In genomic region chr1:9314711-9315379, GRCh38 we compare ENCODE assay signal across 13 cellular contexts. TPM values are rescaled to one million over a fixed set of nuclear protein-coding genes. Genes with fewer than 3 reads are reported as not detected.
A peak's percentile ranks its signal among the peaks of the same experiment; 100 is the strongest.
DNase-seq lines count a peak whose midpoint lies in the region; ATAC-seq and TF ChIP-seq lines count a peak whose summit lies in the region.
"Had no signal": no experiment of that assay in that cellular context is flagged by ENCODE, and none has a peak within 500 bp of the region (broad histone marks: within the 10 kb centered on the region; RNA-seq: fewer than 3 reads in every experiment).

No MANE protein-coding gene starts in this region.

- CTCF ChIA-PET in activated CD8-positive, alpha-beta T cell treated with anti-CD3 and anti-CD28 coated beads for 36 hours (lab: Charles Lee) = interaction anchor here (0.9 to 1.0 kb wide), 2 partner anchors 23 to 141 kb away, joined by 3 to 8 read pairs; partner anchors contain the start of gene SPSB1
- CTCF ChIA-PET in activated CD8-positive, alpha-beta T cell treated with anti-CD3 and anti-CD28 coated beads, Interleukin-2, amount 10 ng/mL, durations not matched to agents 7 days and 5 days (lab: Charles Lee) = interaction anchor here (1.1 kb wide), 1 partner anchor 25 kb away, joined by 4 read pairs; no protein-coding TSS in a partner anchor
- CTCF ChIA-PET in Panc1 (lab: Charles Lee) = no interaction called here

- ATAC-seq in activated CD8-positive, alpha-beta T cell treated with anti-CD3 and anti-CD28 coated beads for 36 hours = no peak
- no peak for ATAC-seq in activated CD8-positive, alpha-beta T cell treated with anti-CD3 and anti-CD28 coated beads, Interleukin-2, amount 10 ng/mL, durations not matched to agents 7 days and 5 days
- ATAC-seq in Panc1 (no peak), HG03457 (IDR thresholded peaks at IDR 0.05; ENCODE audit: unreplicated experiment) (no peak), heart left ventricle (no peak)
- ATAC-seq: heart right ventricle, left colon had no signal

- 80% methylated on average over 11 of the region's 11 CpGs for WGBS in esophagus muscularis mucosa
- 80 to 85% (median 83%) methylated on average over 11 of the region's 11 CpGs for WGBS in stomach, 5 donors
- WGBS in heart left ventricle, 4 donors = 84 to 88% (median 87%) methylated on average over 11 of the region's 11 CpGs

- H3K27me3 ChIP-seq in Panc1 (ENCODE audit: control insufficient read depth, insufficient read depth, low read length) (no peaks in the 10 kb centered on the region), esophagus muscularis mucosa (no peaks in the 10 kb centered on the region), stomach (no peaks in the 10 kb centered on the region), heart left ventricle (no peaks in the 10 kb centered on the region)
- H3K27me3 ChIP-seq: heart right ventricle had no signal

- no peak for TF ChIP-seq CTCF in activated CD8-positive, alpha-beta T cell treated with anti-CD3 and anti-CD28 coated beads for 36 hours (IDR thresholded peaks at IDR 0.05)
- TF ChIP-seq CTCF in Panc1 (IDR thresholded peaks at IDR 0.05) = no peak
- no peak for TF ChIP-seq CTCF in esophagus muscularis mucosa (IDR thresholded peaks at IDR 0.05)
- no peak for TF ChIP-seq CTCF in stomach (IDR thresholded peaks at IDR 0.05)
- no peak for TF ChIP-seq CTCF in progenitor cell of endocrine pancreas (IDR thresholded peaks at IDR 0.05; ENCODE audit: unreplicated experiment)
- no peak for TF ChIP-seq CTCF in heart left ventricle (IDR thresholded peaks at IDR 0.05)

- H3K4me1 ChIP-seq in Panc1 (ENCODE audit: control insufficient read depth, insufficient read depth, low read length) (peaks cover 88% of the 10 kb centered on the region), esophagus muscularis mucosa (peaks cover 28 to 100% (median 98%) of the 10 kb centered on the region in 4 donors), stomach (peaks cover 28 to 87% (median 59%) of the 10 kb centered on the region in 4 donors), heart left ventricle (peaks cover 0 to 34% (median 14%) of the 10 kb centered on the region in 12 donors)

- H3K4me3 ChIP-seq in Panc1 (ENCODE audit: low read depth in 2 of 2, low read length in 2 of 2) (no peak overlapping the region), esophagus muscularis mucosa (no peak overlapping the region), stomach (peak overlapping the region in 1 of 4 donors; percentile 2), heart left ventricle (no peak overlapping the region)
- H3K4me3 ChIP-seq: heart right ventricle had no signal

- H3K4me1 Mint-ChIP-seq in activated CD8-positive, alpha-beta T cell treated with anti-CD3 and anti-CD28 coated beads for 36 hours (ENCODE audit: low read depth) = peaks cover 37% of the 10 kb centered on the region
- H3K4me1 Mint-ChIP-seq in activated CD8-positive, alpha-beta T cell treated with anti-CD3 and anti-CD28 coated beads, Interleukin-2, amount 10 ng/mL, durations not matched to agents 7 days and 5 days (ENCODE audit: low read depth) = peaks cover 30% of the 10 kb centered on the region
- no peaks in the 10 kb centered on the region for H3K4me1 Mint-ChIP-seq in progenitor cell of endocrine pancreas (ENCODE audit: low read depth)

- in situ Hi-C loops in Panc1 (cut with HindIII; ENCODE audit: low pct_unique_long_range_greater_than_20kb, low sequenced_read_pairs) = no loop called here

- H3K36me3 ChIP-seq in Panc1 (ENCODE audit: control insufficient read depth, insufficient read depth, low read length) (no peaks in the 10 kb centered on the region), esophagus muscularis mucosa (peaks cover 0 to 13% (median 4%) of the 10 kb centered on the region in 4 donors), stomach (peaks cover 0 to 11% (median 0%) of the 10 kb centered on the region in 4 donors), heart left ventricle (peaks cover 0 to 5% (median 0%) of the 10 kb centered on the region in 9 donors)

- TF ChIP-seq POLR2A in esophagus muscularis mucosa (IDR thresholded peaks at IDR 0.05; ENCODE audit: low read depth) = no peak
- no peak for TF ChIP-seq POLR2A in stomach (IDR thresholded peaks at IDR 0.05)
- TF ChIP-seq POLR2A in heart left ventricle (IDR thresholded peaks at IDR 0.05) = no peak

- DNase-seq in activated CD8-positive, alpha-beta T cell treated with anti-CD3 and anti-CD28 coated beads for 36 hours = no peak
- DNase-seq in activated CD8-positive, alpha-beta T cell treated with anti-CD3 and anti-CD28 coated beads, Interleukin-2, amount 10 ng/mL, durations not matched to agents 7 days and 5 days = no peak
- DNase-seq in Panc1 (ENCODE audit: low read depth, low spot score) = no peak
- DNase-seq in esophagus muscularis mucosa (ENCODE audit: extremely low spot score) = no peak
- no peak for DNase-seq in stomach
- no peak for DNase-seq in progenitor cell of endocrine pancreas (ENCODE audit: low spot score, unreplicated experiment)
- DNase-seq in heart left ventricle = no peak
- DNase-seq: heart right ventricle, left colon, nephron progenitor cell had no signal

- H3K9me3 ChIP-seq in Panc1 (ENCODE audit: control insufficient read depth, insufficient read depth, low read depth, low read length) = no peaks in the 10 kb centered on the region
- no peaks in the 10 kb centered on the region for H3K9me3 ChIP-seq in esophagus muscularis mucosa
- no peaks in the 10 kb centered on the region for H3K9me3 ChIP-seq in stomach
- H3K9me3 ChIP-seq in heart left ventricle = no peaks in the 10 kb centered on the region
- H3K9me3 ChIP-seq: heart right ventricle had no signal

- peaks cover 1% of the 10 kb centered on the region for H3K27me3 Mint-ChIP-seq in activated CD8-positive, alpha-beta T cell treated with anti-CD3 and anti-CD28 coated beads for 36 hours
- H3K27me3 Mint-ChIP-seq in activated CD8-positive, alpha-beta T cell treated with anti-CD3 and anti-CD28 coated beads, Interleukin-2, amount 10 ng/mL, durations not matched to agents 7 days and 5 days (ENCODE audit: low read depth) = no peaks in the 10 kb centered on the region
- H3K27me3 Mint-ChIP-seq in progenitor cell of endocrine pancreas = no peaks in the 10 kb centered on the region
- H3K27me3 Mint-ChIP-seq: brain, type B pancreatic cell had no signal

- H3K27ac ChIP-seq in Panc1 (ENCODE audit: low read length) = peak overlapping the region; percentile 81
- peak overlapping the region; percentile 65 to 87 (median 76) for H3K27ac ChIP-seq in esophagus muscularis mucosa (replicated peaks in 1 of 4)
- H3K27ac ChIP-seq in stomach = peak overlapping the region in 3 of 5 donors; percentile 44 to 80 (median 62)
- H3K27ac ChIP-seq in heart left ventricle = peak overlapping the region in 1 of 12 donors; percentile 19
- H3K27ac ChIP-seq: heart right ventricle had no signal

- POLR2A ChIA-PET in activated CD8-positive, alpha-beta T cell treated with anti-CD3 and anti-CD28 coated beads for 36 hours (lab: Charles Lee) = interaction anchor here (0.5 to 1.2 kb wide), 4 partner anchors 8 to 1063 kb away, joined by 3 to 4 read pairs (median 3); no protein-coding TSS in a partner anchor
- POLR2A ChIA-PET in activated CD8-positive, alpha-beta T cell treated with anti-CD3 and anti-CD28 coated beads, Interleukin-2, amount 10 ng/mL, durations not matched to agents 7 days and 5 days (lab: Charles Lee) = interaction anchor here (0.5 to 0.7 kb wide), 2 partner anchors 114 to 1698 kb away, joined by 3 to 4 read pairs; partner anchors contain the start of gene TARDBP
- POLR2A ChIA-PET in Panc1 (lab: Charles Lee) = interaction anchor here (0.7 to 0.9 kb wide), 2 partner anchors 54 to 98 kb away, joined by 4 read pairs; no protein-coding TSS in a partner anchor

- intact Hi-C loops in activated CD8-positive, alpha-beta T cell treated with anti-CD3 and anti-CD28 coated beads for 36 hours (cut with micrococcal nuclease) = no loop called here
- intact Hi-C loops in Panc1 (cut with micrococcal nuclease; ENCODE audit: unreplicated experiment) (no loop called here), esophagus muscularis mucosa (cut with DNase I) (no loop called here), stomach (cut with DNase I; ENCODE audit: low total_unique reads) (no loop called here), heart left ventricle (cut with DNase I) (no loop called here)

- no TSS peak for BruUV-seq in Panc1 (replicated peaks; lab: Mats Ljungman, UMichigan)

- peak overlapping the region; percentile 73 for H3K27ac Mint-ChIP-seq in activated CD8-positive, alpha-beta T cell treated with anti-CD3 and anti-CD28 coated beads for 36 hours
- no peak overlapping the region for H3K27ac Mint-ChIP-seq in activated CD8-positive, alpha-beta T cell treated with anti-CD3 and anti-CD28 coated beads, Interleukin-2, amount 10 ng/mL, durations not matched to agents 7 days and 5 days
- H3K27ac Mint-ChIP-seq in progenitor cell of endocrine pancreas = no peak overlapping the region
- H3K27ac Mint-ChIP-seq: nephron progenitor cell had no signal

- no peak for TF ChIP-seq EP300 in esophagus muscularis mucosa (IDR thresholded peaks at IDR 0.05)
- no peak for TF ChIP-seq EP300 in stomach (IDR thresholded peaks at IDR 0.05)

- no peak overlapping the region for H3K4me3 Mint-ChIP-seq in activated CD8-positive, alpha-beta T cell treated with anti-CD3 and anti-CD28 coated beads for 36 hours
- H3K4me3 Mint-ChIP-seq in activated CD8-positive, alpha-beta T cell treated with anti-CD3 and anti-CD28 coated beads, Interleukin-2, amount 10 ng/mL, durations not matched to agents 7 days and 5 days = no peak overlapping the region
- H3K4me3 Mint-ChIP-seq in progenitor cell of endocrine pancreas (ENCODE audit: low read depth) = no peak overlapping the region
- H3K4me3 Mint-ChIP-seq: brain, nephron progenitor cell, type B pancreatic cell had no signal

- H3K9me3 Mint-ChIP-seq in activated CD8-positive, alpha-beta T cell treated with anti-CD3 and anti-CD28 coated beads for 36 hours = no peaks in the 10 kb centered on the region
- H3K9me3 Mint-ChIP-seq in activated CD8-positive, alpha-beta T cell treated with anti-CD3 and anti-CD28 coated beads, Interleukin-2, amount 10 ng/mL, durations not matched to agents 7 days and 5 days (ENCODE audit: insufficient read depth) = no peaks in the 10 kb centered on the region
- no peaks in the 10 kb centered on the region for H3K9me3 Mint-ChIP-seq in progenitor cell of endocrine pancreas (ENCODE audit: low read depth)
- H3K9me3 Mint-ChIP-seq: brain, nephron progenitor cell, type B pancreatic cell had no signal

- no peaks in the 10 kb centered on the region for H3K36me3 Mint-ChIP-seq in activated CD8-positive, alpha-beta T cell treated with anti-CD3 and anti-CD28 coated beads for 36 hours (ENCODE audit: low read depth)
- no peaks in the 10 kb centered on the region for H3K36me3 Mint-ChIP-seq in activated CD8-positive, alpha-beta T cell treated with anti-CD3 and anti-CD28 coated beads, Interleukin-2, amount 10 ng/mL, durations not matched to agents 7 days and 5 days (ENCODE audit: low read depth)
- H3K36me3 Mint-ChIP-seq in progenitor cell of endocrine pancreas (ENCODE audit: insufficient read depth) = no peaks in the 10 kb centered on the region
- H3K36me3 Mint-ChIP-seq: brain, type B pancreatic cell had no signal

RNA-seq across cellular contexts. Expression of gene SPSB1, which starts 22.2 kb away (rescaled TPM):
- 1 to 10 TPM; 1.1 to 1.5 TPM for total RNA-seq in activated CD8-positive, alpha-beta T cell treated with anti-CD3 and anti-CD28 coated beads for 36 hours
- 1 to 10 TPM; 1.1 TPM for total RNA-seq in activated CD8-positive, alpha-beta T cell treated with anti-CD3 and anti-CD28 coated beads, Interleukin-2, amount 10 ng/mL, durations not matched to agents 7 days and 5 days
- total RNA-seq in Panc1 (2021; ENCODE audit: unreplicated experiment) (73.7 TPM), esophagus muscularis mucosa (100 to 1,000 TPM in 2 of 4 donors, 10 to 100 TPM in 2; 61.0 to 104 (median 97.4) TPM), stomach (10 to 100 TPM in 4 of 5 donors, 1 to 10 TPM in 1; 2.3 to 28.7 (median 15.1) TPM), progenitor cell of endocrine pancreas (5.5 and 6.6 TPM in 2 replicates), heart left ventricle (10 to 100 TPM in 3 of 9 donors, 1 to 10 TPM in 6; 7.7 to 27.2 (median 9.2) TPM)
- 59.2 TPM for polyA plus RNA-seq in Panc1 (2012; ENCODE audit: insufficient read length)
- polyA plus RNA-seq in stomach (10 to 100 TPM in 2 of 3 donors, 1 to 10 TPM in 1; 9.4 to 26.3 (median 14.7) TPM), heart left ventricle (10 to 100 TPM in 1 of 2 donors, 1 to 10 TPM in 1; 7.0 to 10.9 TPM)
